Comparison of ENCODE assay signal across 1 cellular context in the genomic region with DNA sequence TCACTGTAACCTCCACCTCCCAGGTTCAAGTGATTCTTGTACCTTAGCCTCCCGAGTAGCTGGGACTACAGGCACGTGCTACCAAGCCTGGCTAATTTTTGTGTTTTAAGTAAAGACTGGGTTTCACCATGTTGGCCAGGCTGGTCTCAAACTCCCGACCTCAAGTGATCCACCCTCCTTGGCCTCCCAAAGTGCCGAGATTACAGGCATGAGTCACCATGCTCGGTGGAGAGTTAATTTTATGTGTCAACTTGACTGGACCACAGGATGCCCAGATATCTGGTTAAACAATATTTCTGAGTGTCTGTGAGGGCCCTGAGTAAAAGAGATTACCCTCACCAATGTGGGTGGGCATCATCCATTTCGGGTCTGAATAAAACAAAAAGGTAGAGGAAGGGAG.
A peak's percentile ranks its signal among the peaks of the same experiment; 100 is the strongest.
TF ChIP-seq lines count a peak whose summit lies in the region.
"Not testable (repeated sequence)": the region's sequence is repeated elsewhere in the genome, so short reads cannot be mapped to it uniquely, and the experiment has no call there.

No MANE protein-coding gene starts in this region.

TF ChIP-seq in K562, 482 proteins besides CTCF, POLR2A, EP300 and RAD21 (continued from another document):
- TF ChIP-seq, protein P1, sequence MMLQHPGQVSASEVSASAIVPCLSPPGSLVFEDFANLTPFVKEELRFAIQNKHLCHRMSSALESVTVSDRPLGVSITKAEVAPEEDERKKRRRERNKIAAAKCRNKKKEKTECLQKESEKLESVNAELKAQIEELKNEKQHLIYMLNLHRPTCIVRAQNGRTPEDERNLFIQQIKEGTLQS (IDR thresholded peaks at IDR 0.05): peak; percentile 65
- TF ChIP-seq, protein P1 (CRISPR knock-in tag; conservative IDR thresholded peaks at IDR 0.05): not testable (repeated sequence)
